10 cellular contexts compared by ENCODE assay signal in genomic region chr13:33441015-33441414, GRCh38.
DNase-seq lines count a peak whose midpoint lies in the region; ATAC-seq and TF ChIP-seq lines count a peak whose summit lies in the region.
"Had no signal": no experiment of that assay in that cellular context is flagged by ENCODE, and none has a peak within 500 bp of the region (broad histone marks: within the 10 kb centered on the region; RNA-seq: fewer than 3 reads in every experiment).

No MANE protein-coding gene starts in this region.

- DNase-seq in DMS153 (lab: John Stamatoyannopoulos, UW) (peak; percentile 10), DMS153 treated with DMSO at 0.1 percent for 48 hours (lab: John Stamatoyannopoulos, UW; ENCODE audit: unreplicated experiment) (no peak), NCI-H748 treated with DMSO at 0.1 percent for 48 hours (lab: John Stamatoyannopoulos, UW) (peak; percentile 54), epithelial cell of prostate (ENCODE audit: low read depth, low spot score) (peak; percentile 5), retinal pigment epithelial cell (ENCODE audit: low read depth) (no peak), ecto neural progenitor cell (ENCODE audit: low spot score) (no peak), amygdala (lab: John Stamatoyannopoulos, UW) (no peak)
- DNase-seq in naive thymus-derived CD4-positive, alpha-beta T cell, result no peak
- DNase-seq: activated CD4-positive, alpha-beta T cell treated with anti-CD3 and anti-CD28 coated beads, Interleukin-2, amount 10 ng/mL, durations not matched to agents 7 days and 5 days; NCI-H1105 had no signal

- intact Hi-C loops in naive thymus-derived CD4-positive, alpha-beta T cell (cut with micrococcal nuclease), result no loop called here

- ATAC-seq in naive thymus-derived CD4-positive, alpha-beta T cell, result no peak

- H3K9me3 ChIP-seq in naive thymus-derived CD4-positive, alpha-beta T cell (ENCODE audit: control insufficient read depth in 2 of 3, low read length in 3 of 3), result no peaks in the 10 kb centered on the region

- peaks cover 0 to 3% (median 0%) of the 10 kb centered on the region in 5 donors for H3K36me3 Mint-ChIP-seq in naive thymus-derived CD4-positive, alpha-beta T cell

- H3K4me1 ChIP-seq in naive thymus-derived CD4-positive, alpha-beta T cell (ENCODE audit: control insufficient read depth in 2 of 2, insufficient read depth in 2 of 2, low read length in 2 of 2), result no peaks in the 10 kb centered on the region

- H3K27ac ChIP-seq in epithelial cell of prostate, result no peak overlapping the region
- H3K27ac ChIP-seq in naive thymus-derived CD4-positive, alpha-beta T cell (ENCODE audit: low read depth, low read length), result no peak overlapping the region

- CTCF ChIA-PET in naive thymus-derived CD4-positive, alpha-beta T cell (lab: Charles Lee), result no interaction called here

- H3K27ac Mint-ChIP-seq in naive thymus-derived CD4-positive, alpha-beta T cell, result no peak overlapping the region
- H3K27ac Mint-ChIP-seq: activated CD4-positive, alpha-beta T cell treated with anti-CD3 and anti-CD28 coated beads, Interleukin-2, amount 10 ng/mL, durations not matched to agents 7 days and 5 days had no signal

- peak; percentile 41 for TF ChIP-seq CTCF in retinal pigment epithelial cell (conservative IDR thresholded peaks at IDR 0.05; ENCODE audit: low read depth, low read length)

- POLR2A ChIA-PET in naive thymus-derived CD4-positive, alpha-beta T cell (lab: Charles Lee), result no interaction called here

- H3K27me3 Mint-ChIP-seq in naive thymus-derived CD4-positive, alpha-beta T cell, result peaks cover 0 to 11% (median 8%) of the 10 kb centered on the region in 5 donors
- H3K27me3 Mint-ChIP-seq: activated CD4-positive, alpha-beta T cell treated with anti-CD3 and anti-CD28 coated beads, Interleukin-2, amount 10 ng/mL, durations not matched to agents 7 days and 5 days had no signal

- H3K27me3 ChIP-seq in naive thymus-derived CD4-positive, alpha-beta T cell (ENCODE audit: control insufficient read depth in 2 of 2, insufficient read depth in 2 of 2, low read length in 2 of 2), result no peaks in the 10 kb centered on the region

- no peak overlapping the region for H3K4me3 ChIP-seq in retinal pigment epithelial cell (ENCODE audit: low read length)
- H3K4me3 ChIP-seq in naive thymus-derived CD4-positive, alpha-beta T cell (ENCODE audit: low read length), result no peak overlapping the region

- no peaks in the 10 kb centered on the region for H3K9me3 Mint-ChIP-seq in naive thymus-derived CD4-positive, alpha-beta T cell
- H3K9me3 Mint-ChIP-seq: activated CD4-positive, alpha-beta T cell treated with anti-CD3 and anti-CD28 coated beads, Interleukin-2, amount 10 ng/mL, durations not matched to agents 7 days and 5 days had no signal

- no peak overlapping the region for H3K4me3 Mint-ChIP-seq in naive thymus-derived CD4-positive, alpha-beta T cell
- H3K4me3 Mint-ChIP-seq: activated CD4-positive, alpha-beta T cell treated with anti-CD3 and anti-CD28 coated beads, Interleukin-2, amount 10 ng/mL, durations not matched to agents 7 days and 5 days had no signal

- no peaks in the 10 kb centered on the region for H3K4me1 Mint-ChIP-seq in naive thymus-derived CD4-positive, alpha-beta T cell
- H3K4me1 Mint-ChIP-seq: activated CD4-positive, alpha-beta T cell treated with anti-CD3 and anti-CD28 coated beads, Interleukin-2, amount 10 ng/mL, durations not matched to agents 7 days and 5 days had no signal

- no peaks in the 10 kb centered on the region for H3K36me3 ChIP-seq in naive thymus-derived CD4-positive, alpha-beta T cell (ENCODE audit: control insufficient read depth in 2 of 3, insufficient read depth in 3 of 3, low read length in 3 of 3)

Comparison
In these comparisons a context has a peak if more than half of its experiments do, and no peak if none do; other contexts are left out.
1. DNase-seq: peak in DMS153 (single experiment), NCI-H748 treated with DMSO at 0.1 percent for 48 hours (single experiment) and epithelial cell of prostate (single experiment); none in DMS153 treated with DMSO at 0.1 percent for 48 hours (single experiment), retinal pigment epithelial cell (single experiment), ecto neural progenitor cell (single experiment), naive thymus-derived CD4-positive, alpha-beta T cell (0 of 9) and amygdala (0 of 56).